Comparison of ENCODE assay signal across 8 cellular contexts in genomic region chr2:163878718-163879117, GRCh38.
DNase-seq lines count a peak whose midpoint lies in the region; ATAC-seq, FAIRE-seq and TF ChIP-seq lines count a peak whose summit lies in the region.

No MANE protein-coding gene starts in this region.

- H3K36me3 Mint-ChIP-seq in T-cell = no peaks in the 10 kb centered on the region

- TF ChIP-seq CTCF in heart right ventricle (IDR thresholded peaks at IDR 0.05) (peak in 7 of 9 donors; percentile 25 to 47 (median 32)), bronchial epithelial cell (IDR thresholded peaks at IDR 0.05; ENCODE audit: insufficient read depth, low read length, severe bottlenecking) (peak; percentile 72), osteoblast (IDR thresholded peaks at IDR 0.05; ENCODE audit: extremely low read depth, low read depth, low read length) (peak; percentile 61)

- no peak overlapping the region for H3K4me2 ChIP-seq in osteoblast (ENCODE audit: insufficient read depth, low read length)

- POLR2A ChIA-PET in T-cell (lab: Charles Lee) = no interaction called here

- H3K4me3 Mint-ChIP-seq in T-cell = no peak overlapping the region

- ATAC-seq in heart right ventricle (no peak), T-cell (replicated peaks in 1 of 4) (no peak)

- CTCF ChIA-PET in T-cell (lab: Charles Lee) = no interaction called here

- peaks cover 0 to 9% (median 0%) of the 10 kb centered on the region in 9 donors for H3K4me1 ChIP-seq in heart right ventricle
- H3K4me1 ChIP-seq in osteoblast (ENCODE audit: insufficient read depth, low read length) = peaks cover 4% of the 10 kb centered on the region

- 70 to 80% methylated on average over 4 of the region's 4 CpGs for WGBS in heart right ventricle, 2 donors

- no peaks in the 10 kb centered on the region for H3K79me2 ChIP-seq in osteoblast (ENCODE audit: insufficient read depth, low read length)

- intact Hi-C loops in heart right ventricle (cut with DNase I) = loop anchor here in 1 of 10 donors (5.0 kb wide), 1 partner anchor 141 kb away; the partner anchor contains the start of gene FIGN
- intact Hi-C loops in cardiac septum (cut with DNase I) = loop anchor here (5.0 to 10.0 kb wide), 3 partner anchors 141 to 531 kb away; partner anchors contain the start of gene FIGN

- no peaks in the 10 kb centered on the region for H3K4me1 Mint-ChIP-seq in T-cell

- peaks cover 7 to 21% (median 19%) of the 10 kb centered on the region in 3 donors for H3K9me3 Mint-ChIP-seq in T-cell

- no peak overlapping the region for H3K27ac Mint-ChIP-seq in T-cell

- H3K9me3 ChIP-seq in heart right ventricle = peaks cover 0 to 7% (median 0%) of the 10 kb centered on the region in 11 donors
- H3K9me3 ChIP-seq in osteoblast (ENCODE audit: low read depth, low read length) = no peaks in the 10 kb centered on the region

- H4K20me1 ChIP-seq in osteoblast (ENCODE audit: insufficient read depth, low read length) = no peaks in the 10 kb centered on the region

- H3K4me3 ChIP-seq in heart right ventricle = no peak overlapping the region
- H3K4me3 ChIP-seq in bronchial epithelial cell (ENCODE audit: low read depth, low read length) = no peak overlapping the region
- H3K4me3 ChIP-seq in osteoblast (ENCODE audit: insufficient read depth, low read length) = no peak overlapping the region

- no peak overlapping the region for H2AFZ ChIP-seq in osteoblast (ENCODE audit: low read length)

- H3K27me3 ChIP-seq in heart right ventricle = no peaks in the 10 kb centered on the region
- H3K27me3 ChIP-seq in bronchial epithelial cell (ENCODE audit: control insufficient read depth, insufficient read depth, low read length) = no peaks in the 10 kb centered on the region
- no peaks in the 10 kb centered on the region for H3K27me3 ChIP-seq in osteoblast (ENCODE audit: insufficient read depth, low read length)

- H3K36me3 ChIP-seq in heart right ventricle = no peaks in the 10 kb centered on the region
- H3K36me3 ChIP-seq in bronchial epithelial cell (ENCODE audit: control insufficient read depth, insufficient read depth, low read length) = no peaks in the 10 kb centered on the region
- no peaks in the 10 kb centered on the region for H3K36me3 ChIP-seq in osteoblast (ENCODE audit: insufficient read depth, low read length)

- H3K27me3 Mint-ChIP-seq in T-cell = no peaks in the 10 kb centered on the region

- peak; percentile 75 for FAIRE-seq in bronchial epithelial cell (lab: Jason Lieb, UNC)

- H3K27ac ChIP-seq in heart right ventricle = no peak overlapping the region
- H3K27ac ChIP-seq in osteoblast (ENCODE audit: low read depth, low read length) = no peak overlapping the region

- DNase-seq in heart right ventricle = no peak
- DNase-seq in cardiac septum (ENCODE audit: low spot score) = no peak
- DNase-seq in HuH-7 (ENCODE audit: low spot score) = peak; percentile 9
- DNase-seq in bronchial epithelial cell (ENCODE audit: low read depth) = peak; percentile 48
- DNase-seq in osteoblast (ENCODE audit: insufficient read length, low spot score, missing footprints) = no peak
- DNase-seq in T-cell = no peak
- DNase-seq in 8988T = no peak
- no peak for DNase-seq in NCI-H510A (lab: John Stamatoyannopoulos, UW)

Comparison
In these comparisons a context has a peak if more than half of its experiments do, and no peak if none do; other contexts are left out.
1. DNase-seq: peak in HuH-7 (single experiment) and bronchial epithelial cell (single experiment); none in heart right ventricle (0 of 2), cardiac septum (single experiment), osteoblast (single experiment), T-cell (0 of 34), 8988T (single experiment) and NCI-H510A (single experiment).
2. Peak in every context shown above with its lines, with median percentiles within 50 percentile points of each other: CTCF ChIP-seq.